1 cellular context compared by ENCODE assay signal in genomic region chr1:9816199-9816598, GRCh38.
TF ChIP-seq lines count a peak whose summit lies in the region.

No MANE protein-coding gene starts in this region.

TF ChIP-seq in H1, 55 proteins besides CTCF, POLR2A, EP300 and RAD21:
- TF ChIP-seq SAP30 (IDR thresholded peaks at IDR 0.05; ENCODE audit: insufficient read depth, insufficient replicate concordance, low read length) (no peak), TEAD4 (IDR thresholded peaks at IDR 0.05; ENCODE audit: low read depth, low read length) (no peak), CBX5 (IDR thresholded peaks at IDR 0.05; ENCODE audit: low read depth, low read length) (no peak), PHF8 (conservative IDR thresholded peaks at IDR 0.05; ENCODE audit: low read depth, low read length) (no peak), RNF2 (IDR thresholded peaks at IDR 0.05; ENCODE audit: borderline replicate concordance, low read depth, low read length, missing control alignments, poor library complexity, severe bottlenecking) (no peak), SUZ12 (IDR thresholded peaks at IDR 0.05; ENCODE audit: low read length) (no peak), ASH2L (IDR thresholded peaks at IDR 0.05; ENCODE audit: low read length) (no peak), USF2 (IDR thresholded peaks at IDR 0.05; ENCODE audit: low read length) (no peak), ATF3 (IDR thresholded peaks at IDR 0.05; ENCODE audit: insufficient read depth, low read depth, low read length) (no peak), SP2 (IDR thresholded peaks at IDR 0.05; ENCODE audit: low read length) (no peak), KDM1A (IDR thresholded peaks at IDR 0.05; ENCODE audit: borderline replicate concordance, low read length) (no peak), SIRT6 (IDR thresholded peaks at IDR 0.05; ENCODE audit: low read length) (no peak), CEBPB (IDR thresholded peaks at IDR 0.05; ENCODE audit: low read depth, low read length) (no peak), JUND (IDR thresholded peaks at IDR 0.05; ENCODE audit: low read length) (no peak), POLR2AphosphoS5 (IDR thresholded peaks at IDR 0.05; ENCODE audit: low read depth, low read length) (no peak), NRF1 (IDR thresholded peaks at IDR 0.05; ENCODE audit: low read depth, low read length) (no peak), TBP (IDR thresholded peaks at IDR 0.05; ENCODE audit: low read depth, low read length) (no peak), CHD7 (IDR thresholded peaks at IDR 0.05; ENCODE audit: insufficient replicate concordance, low read length) (no peak)
